In genomic region chr12:82725741-82726140, GRCh38 we compare ENCODE assay signal across 28 cellular contexts.
"Had no signal": no experiment of that assay in that cellular context is flagged by ENCODE, and none has a peak within 500 bp of the region (broad histone marks: within the 10 kb centered on the region; RNA-seq: fewer than 3 reads in every experiment).

No MANE protein-coding gene starts in this region.

- H3K9me3 ChIP-seq: testis, thoracic aorta, thyroid gland, tibial artery, tibial nerve, transverse colon, upper lobe of left lung, upper lobe of right lung, uterus, vagina had no signal

- H3K27me3 ChIP-seq: stomach, suprapubic skin, testis, thyroid gland, tibial artery, tibial nerve, transverse colon, upper lobe of left lung, upper lobe of right lung, uterus, vagina had no signal

- H3K36me3 ChIP-seq: suprapubic skin, thoracic aorta, thyroid gland, transverse colon, upper lobe of left lung, upper lobe of right lung, uterus, vagina had no signal

- ATAC-seq: stimulated activated effector memory CD8-positive, alpha-beta T cell treated with anti-CD3 and anti-CD28 coated beads, Interleukin-12 subunit alpha, Interleukin-12 subunit beta, amount 100 ng/mL, for 72 hours; stimulated activated memory B cell treated with anti-CD40 and anti-IgM and Interleukin-4, amounts not matched to agents 10 μg/mL and 1 μg/mL and 100 μg/mL, for 72 hours; stimulated activated naive B cell treated with anti-CD40 and anti-IgM and Interleukin-4, amounts not matched to agents 10 μg/mL and 1 μg/mL and 100 μg/mL, for 72 hours; stimulated activated naive CD8-positive, alpha-beta T cell treated with anti-CD3 and anti-CD28 coated beads, Interleukin-15, amount 100 ng/mL, for 72 hours; stimulated activated naive CD8-positive, alpha-beta T cell treated with anti-CD3 and anti-CD28 coated beads, Interleukin-15, Interleukin-2, amounts not matched to agents 100 U/mL and 50 U/mL, for 24 hours; upper lobe of right lung had no signal

- H3K27me3 Mint-ChIP-seq: stimulated activated memory B cell treated with anti-CD40 and anti-IgM and Interleukin-4, amounts not matched to agents 10 μg/mL and 1 μg/mL and 100 μg/mL, for 72 hours; stimulated activated naive B cell treated with anti-CD40 and anti-IgM and Interleukin-4, amounts not matched to agents 10 μg/mL and 1 μg/mL and 100 μg/mL, for 72 hours; stimulated activated naive CD8-positive, alpha-beta T cell treated with anti-CD3 and anti-CD28 coated beads, Interleukin-15, amount 100 ng/mL, for 72 hours; stimulated activated naive CD8-positive, alpha-beta T cell treated with anti-CD3 and anti-CD28 coated beads, Interleukin-15, Interleukin-2, amounts not matched to agents 100 ng/mL and 50 ng/mL, for 24 hours; type B pancreatic cell had no signal

- H3K4me1 ChIP-seq: stomach, suprapubic skin, testis, thyroid gland, tibial artery, tibial nerve, transverse colon, upper lobe of left lung, upper lobe of right lung, uterus, vagina had no signal

- H3K27ac Mint-ChIP-seq: stimulated activated effector memory CD8-positive, alpha-beta T cell treated with anti-CD3 and anti-CD28 coated beads, Interleukin-12 subunit alpha, Interleukin-12 subunit beta, amount 100 ng/mL, for 72 hours; stimulated activated memory B cell treated with anti-CD40 and anti-IgM and Interleukin-4, amounts not matched to agents 10 μg/mL and 1 μg/mL and 100 μg/mL, for 72 hours; stimulated activated naive B cell treated with anti-CD40 and anti-IgM and Interleukin-4, amounts not matched to agents 10 μg/mL and 1 μg/mL and 100 μg/mL, for 72 hours; stimulated activated naive CD8-positive, alpha-beta T cell treated with anti-CD3 and anti-CD28 coated beads, Interleukin-15, amount 100 ng/mL, for 72 hours; stimulated activated naive CD8-positive, alpha-beta T cell treated with anti-CD3 and anti-CD28 coated beads, Interleukin-15, Interleukin-2, amounts not matched to agents 100 ng/mL and 50 ng/mL, for 24 hours; type B pancreatic cell had no signal

- H3K9me3 Mint-ChIP-seq: stimulated activated effector memory CD8-positive, alpha-beta T cell treated with anti-CD3 and anti-CD28 coated beads, Interleukin-12 subunit alpha, Interleukin-12 subunit beta, amount 100 ng/mL, for 72 hours; stimulated activated memory B cell treated with anti-CD40 and anti-IgM and Interleukin-4, amounts not matched to agents 10 μg/mL and 1 μg/mL and 100 μg/mL, for 72 hours; stimulated activated naive CD8-positive, alpha-beta T cell treated with anti-CD3 and anti-CD28 coated beads, Interleukin-15, amount 100 ng/mL, for 72 hours; stimulated activated naive CD8-positive, alpha-beta T cell treated with anti-CD3 and anti-CD28 coated beads, Interleukin-15, Interleukin-2, amounts not matched to agents 100 ng/mL and 50 ng/mL, for 24 hours had no signal

- H3K36me3 Mint-ChIP-seq: stimulated activated effector memory CD8-positive, alpha-beta T cell treated with anti-CD3 and anti-CD28 coated beads, Interleukin-12 subunit alpha, Interleukin-12 subunit beta, amount 100 ng/mL, for 72 hours; stimulated activated memory B cell treated with anti-CD40 and anti-IgM and Interleukin-4, amounts not matched to agents 10 μg/mL and 1 μg/mL and 100 μg/mL, for 72 hours; stimulated activated naive B cell treated with anti-CD40 and anti-IgM and Interleukin-4, amounts not matched to agents 10 μg/mL and 1 μg/mL and 100 μg/mL, for 72 hours had no signal

- H3K4me1 Mint-ChIP-seq: stimulated activated memory B cell treated with anti-CD40 and anti-IgM and Interleukin-4, amounts not matched to agents 10 μg/mL and 1 μg/mL and 100 μg/mL, for 72 hours; stimulated activated naive B cell treated with anti-CD40 and anti-IgM and Interleukin-4, amounts not matched to agents 10 μg/mL and 1 μg/mL and 100 μg/mL, for 72 hours had no signal

- H3K4me3 Mint-ChIP-seq: stimulated activated effector memory CD8-positive, alpha-beta T cell treated with anti-CD3 and anti-CD28 coated beads, Interleukin-12 subunit alpha, Interleukin-12 subunit beta, amount 100 ng/mL, for 72 hours; stimulated activated memory B cell treated with anti-CD40 and anti-IgM and Interleukin-4, amounts not matched to agents 10 μg/mL and 1 μg/mL and 100 μg/mL, for 72 hours; stimulated activated naive B cell treated with anti-CD40 and anti-IgM and Interleukin-4, amounts not matched to agents 10 μg/mL and 1 μg/mL and 100 μg/mL, for 72 hours; stimulated activated naive CD8-positive, alpha-beta T cell treated with anti-CD3 and anti-CD28 coated beads, Interleukin-15, amount 100 ng/mL, for 72 hours; stimulated activated naive CD8-positive, alpha-beta T cell treated with anti-CD3 and anti-CD28 coated beads, Interleukin-15, Interleukin-2, amounts not matched to agents 100 ng/mL and 50 ng/mL, for 24 hours; type B pancreatic cell had no signal

- H3K4me3 ChIP-seq: stomach, suprapubic skin, testis, thoracic aorta, thyroid gland, tibial artery, tibial nerve, transverse colon, upper lobe of left lung, upper lobe of right lung, uterus, vagina had no signal

- DNase-seq: stimulated activated CD4-positive, alpha-beta T cell treated with anti-CD3 and anti-CD28 coated beads, Interleukin-2, amount 100 ng/mL, for 48 hours; stimulated activated CD4-positive, alpha-beta T cell treated with anti-CD3 and anti-CD28 coated beads, Interleukin-4, amount 100 ng/mL, for 1 hour; stimulated activated CD4-positive, alpha-beta T cell treated with anti-CD3 and anti-CD28 coated beads, Interleukin-4, amount 100 ng/mL, for 24 hours; stimulated activated CD4-positive, alpha-beta T cell treated with anti-CD3 and anti-CD28 coated beads, Interleukin-4, amount 100 ng/mL, for 4 hours; stimulated activated CD8-positive, alpha-beta memory T cell treated with anti-CD3 and anti-CD28 coated beads, Interleukin-4, amount 100 ng/mL, for 48 hours; stimulated activated naive B cell treated with anti-CD40 and anti-IgM and Interleukin-4, amounts not matched to agents 10 μg/mL and 1 μg/mL and 100 μg/mL, for 72 hours; stimulated activated naive CD4-positive, alpha-beta T cell; stimulated activated naive CD4-positive, alpha-beta T cell treated with Interleukin-2 at 50 U/mL for 16 hours; stimulated activated naive CD8-positive, alpha-beta T cell treated with anti-CD3 and anti-CD28 coated beads, Interleukin-15, amount 100 ng/mL, for 72 hours; stimulated activated naive CD8-positive, alpha-beta T cell treated with anti-CD3 and anti-CD28 coated beads, Interleukin-15, Interleukin-2, amounts not matched to agents 100 U/mL and 50 U/mL, for 24 hours; stomach; substantia nigra; testis; thyroid gland; tibial artery; transverse colon; trophoblast cell; upper lobe of left lung; upper lobe of right lung; uterus had no signal

- H3K27ac ChIP-seq: stomach, suprapubic skin, testis, thoracic aorta, thyroid gland, tibial artery, tibial nerve, transverse colon, upper lobe of left lung, upper lobe of right lung, uterus, vagina had no signal
